1 cellular context compared by ENCODE assay signal in genomic region chr12:50110127-50110761, GRCh38.
TF ChIP-seq lines count a peak whose summit lies in the region.

No MANE protein-coding gene starts in this region.

TF ChIP-seq in HepG2, 621 proteins besides CTCF, POLR2A, EP300 and RAD21 (continued from another document):
- TF ChIP-seq CSRNP2 (CRISPR knock-in tag; conservative IDR thresholded peaks at IDR 0.05; ENCODE audit: low read depth) (no peak), HIC2 (CRISPR knock-in tag; IDR thresholded peaks at IDR 0.05; ENCODE audit: low read depth) (peak; percentile 84; the same call in 1 of the 2 replicates), NR2F1 (CRISPR knock-in tag; IDR thresholded peaks at IDR 0.05) (peak in 1 of 2 experiments; percentile 38; a peak in 2 of 4 replicates), MAFK (conservative IDR thresholded peaks at IDR 0.05 in 1 of 2, IDR thresholded peaks at IDR 0.05 in 1 of 2; ENCODE audit: low read length in 2 of 2) (peak; percentile 8 to 35; a peak in 3 of 4 replicates), ZNF142 (CRISPR knock-in tag; IDR thresholded peaks at IDR 0.05) (no peak), ZNF644 (CRISPR knock-in tag; IDR thresholded peaks at IDR 0.05; ENCODE audit: low read depth) (0 out of 2 replicates have a peak, but pooled peaks have one; percentile 29), SOX5 (CRISPR knock-in tag; IDR thresholded peaks at IDR 0.05; ENCODE audit: borderline replicate concordance) (0 out of 2 replicates have a peak, but pooled peaks have one; percentile 18), SALL1 (CRISPR knock-in tag; IDR thresholded peaks at IDR 0.05) (peak; percentile 51; the same call in 1 of the 2 replicates), KAT8 (CRISPR knock-in tag; IDR thresholded peaks at IDR 0.05) (peak; percentile 47; the same call in 1 of the 2 replicates), PITX1 (CRISPR knock-in tag; IDR thresholded peaks at IDR 0.05) (peak; percentile 34; the same call in 1 of the 2 replicates), RARA (CRISPR knock-in tag; IDR thresholded peaks at IDR 0.05) (peak; percentile 59; the same call in 1 of the 2 replicates), RCOR2 (CRISPR knock-in tag; IDR thresholded peaks at IDR 0.05) (0 out of 2 replicates have a peak, but pooled peaks have one; percentile 30), ASH2L (IDR thresholded peaks at IDR 0.05; ENCODE audit: insufficient read length, low read depth, low read length) (peak; percentile 18), TARDBP (CRISPR knock-in tag; IDR thresholded peaks at IDR 0.05) (peak; percentile 32; the same call in 1 of the 2 replicates), LBX2 (CRISPR knock-in tag; IDR thresholded peaks at IDR 0.05; ENCODE audit: borderline replicate concordance) (0 out of 2 replicates have a peak, but pooled peaks have one; percentile 27), NONO (IDR thresholded peaks at IDR 0.05) (no peak), NONO (CRISPR knock-in tag; conservative IDR thresholded peaks at IDR 0.05) (peak; percentile 50; the same call in 1 of the 2 replicates), RXRA (CRISPR knock-in tag; IDR thresholded peaks at IDR 0.05) (peak; percentile 47), FOXA3 (CRISPR knock-in tag; IDR thresholded peaks at IDR 0.05) (peak; percentile 18; the same call in 1 of the 2 replicates), HNRNPL (IDR thresholded peaks at IDR 0.05; ENCODE audit: low read depth, low read length) (peak; percentile 84; the same call in 1 of the 2 replicates), THAP11 (CRISPR knock-in tag; IDR thresholded peaks at IDR 0.05) (peak; percentile 32), CHD4 (IDR thresholded peaks at IDR 0.05; ENCODE audit: borderline replicate concordance, low read length) (0 out of 2 replicates have a peak, but pooled peaks have one; percentile 28), ZNF234 (CRISPR knock-in tag; conservative IDR thresholded peaks at IDR 0.05) (no peak), MAZ (IDR thresholded peaks at IDR 0.05; ENCODE audit: borderline replicate concordance, low read depth, low read length) (no peak), MAZ (CRISPR knock-in tag; IDR thresholded peaks at IDR 0.05; ENCODE audit: low read depth) (no peak), CREM (IDR thresholded peaks at IDR 0.05) (peak; percentile 47; the same call in 1 of the 2 replicates), CREM (CRISPR knock-in tag; IDR thresholded peaks at IDR 0.05) (no peak), BCL6 (CRISPR knock-in tag; IDR thresholded peaks at IDR 0.05) (0 out of 2 replicates have a peak, but pooled peaks have one; percentile 13), KLF16 (CRISPR knock-in tag; IDR thresholded peaks at IDR 0.05) (peak in 1 of 2 experiments; percentile 24; a peak in 1 of 4 replicates), ZBTB25 (CRISPR knock-in tag; IDR thresholded peaks at IDR 0.05) (0 out of 2 replicates have a peak, but pooled peaks have one; percentile 44), SIX1 (CRISPR knock-in tag; IDR thresholded peaks at IDR 0.05; ENCODE audit: borderline replicate concordance) (0 out of 2 replicates have a peak, but pooled peaks have one; percentile 13), FOSL2 (CRISPR knock-in tag; IDR thresholded peaks at IDR 0.05) (peak; percentile 42; the same call in 1 of the 2 replicates), NR0B2 (CRISPR knock-in tag; IDR thresholded peaks at IDR 0.05) (peak; percentile 76; the same call in 1 of the 2 replicates), ZNF333 (CRISPR knock-in tag; IDR thresholded peaks at IDR 0.05; ENCODE audit: borderline replicate concordance) (peak; percentile 81; the same call in 1 of the 2 replicates), ZNF350 (CRISPR knock-in tag; IDR thresholded peaks at IDR 0.05; ENCODE audit: borderline replicate concordance, low read depth) (peak; percentile 51; the same call in 1 of the 2 replicates), NCOR1 (IDR thresholded peaks at IDR 0.05; ENCODE audit: borderline replicate concordance, low read length) (peak; percentile 60), ZFP91 (CRISPR knock-in tag; IDR thresholded peaks at IDR 0.05; ENCODE audit: borderline replicate concordance) (peak; percentile 80), GFI1 (CRISPR knock-in tag; IDR thresholded peaks at IDR 0.05; ENCODE audit: borderline replicate concordance) (0 out of 2 replicates have a peak, but pooled peaks have one; percentile 33), SP5 (CRISPR knock-in tag; IDR thresholded peaks at IDR 0.05; ENCODE audit: borderline replicate concordance, low read depth) (peak; percentile 41; the same call in 1 of the 2 replicates), SKI (IDR thresholded peaks at IDR 0.05; ENCODE audit: partially characterized antibody) (no peak), CREB1 (IDR thresholded peaks at IDR 0.05) (no peak), CREB1 (CRISPR knock-in tag; IDR thresholded peaks at IDR 0.05) (peak; percentile 48; the same call in 1 of the 2 replicates), ZNF678 (CRISPR knock-in tag; IDR thresholded peaks at IDR 0.05) (no peak)
TF ChIP-seq in HepG2: peak in this region for 106.
